9 cellular contexts compared by ENCODE assay signal in the genomic region with DNA sequence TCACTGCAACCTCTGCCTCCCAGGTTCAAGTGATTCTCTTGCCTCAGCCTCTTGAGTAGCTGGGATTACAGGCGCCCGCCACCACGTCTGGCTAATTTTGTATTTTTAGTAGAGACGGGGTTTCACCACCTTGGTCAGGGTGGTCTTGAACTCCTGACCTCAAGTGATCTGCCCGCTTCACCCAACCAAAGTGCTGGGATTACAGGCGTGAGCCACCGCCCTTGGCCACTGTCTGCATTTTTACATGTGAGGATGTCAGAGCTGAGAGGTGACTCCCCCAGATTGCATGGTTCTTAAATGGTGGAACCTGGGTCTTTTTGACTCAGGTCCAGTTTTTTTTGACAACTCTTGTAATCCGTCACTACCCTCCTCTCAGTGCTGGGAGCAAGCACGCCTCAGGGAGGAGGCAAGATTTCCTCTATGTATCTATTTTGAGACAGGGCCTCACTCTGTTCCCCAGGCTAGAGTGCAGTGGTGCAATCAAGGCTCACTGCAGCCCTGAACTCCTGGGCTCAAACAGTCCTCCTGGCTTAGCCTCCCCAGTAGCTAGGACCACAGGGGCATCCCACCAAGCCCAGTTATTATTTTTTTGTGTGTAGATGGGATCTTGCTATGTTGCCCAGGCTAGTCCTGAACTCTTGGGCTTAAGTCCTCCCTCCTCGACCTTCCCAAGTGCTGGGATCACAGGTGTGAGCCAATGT. TPM values are rescaled to one million over a fixed set of nuclear protein-coding genes. Genes with fewer than 3 reads are reported as not detected.
A peak's percentile ranks its signal among the peaks of the same experiment; 100 is the strongest.
DNase-seq lines count a peak whose midpoint lies in the region; ATAC-seq and TF ChIP-seq lines count a peak whose summit lies in the region.
"Had no signal": no experiment of that assay in that cellular context is flagged by ENCODE, and none has a peak within 500 bp of the region (broad histone marks: within the 10 kb centered on the region; RNA-seq: fewer than 3 reads in every experiment).

No MANE protein-coding gene starts in this region.

- H3K27ac Mint-ChIP-seq in T-cell = peak overlapping the region; percentile 95 to 98

- H2AFZ ChIP-seq in GM23248 = peak overlapping the region; percentile 64

- H3K4me2 ChIP-seq in GM23248 (ENCODE audit: unreplicated experiment) = no peak overlapping the region

- H3K4me1 ChIP-seq in GM23248 (ENCODE audit: insufficient read depth) = peaks cover 21% of the 10 kb centered on the region

- no peaks in the 10 kb centered on the region for H3K9me2 ChIP-seq in GM23248 (ENCODE audit: insufficient read depth)

- ATAC-seq in T-cell (replicated peaks in 1 of 4) (no peak), GM18505 (IDR thresholded peaks at IDR 0.05; ENCODE audit: unreplicated experiment) (no peak), left colon (no peak)

- 75 to 82% methylated on average over 10 of the region's 10 CpGs for WGBS in GM23248 (ENCODE audit: low coverage in 1 of 2, low lambda C conversion rate in 2 of 2, missing lambda C conversion rate in 2 of 2), 2 experiments

- peaks cover 39 to 45% (median 43%) of the 10 kb centered on the region in 3 donors for H3K4me1 Mint-ChIP-seq in T-cell

- peaks cover 83% of the 10 kb centered on the region for H3K79me2 ChIP-seq in GM23248 (ENCODE audit: insufficient read depth)

- H3K9me3 ChIP-seq in GM23248 (ENCODE audit: low read depth) = no peaks in the 10 kb centered on the region

- no peaks in the 10 kb centered on the region for H3K27me3 ChIP-seq in GM23248 (replicated peaks; ENCODE audit: insufficient read depth)

- DNase-seq in GM23248 (no peak), T-cell (no peak), fibroblast of the aortic adventitia (ENCODE audit: low read depth) (no peak), globus pallidus (ENCODE audit: low spot score) (no peak), D341Med (ENCODE audit: low spot score) (no peak), left colon (no peak)
- DNase-seq: NCI-H526 treated with DMSO at 0.1 percent for 48 hours had no signal

- H3F3A ChIP-seq in GM23248 (ENCODE audit: insufficient read depth) = peaks cover 22% of the 10 kb centered on the region

- CTCF ChIA-PET in T-cell (lab: Charles Lee) = interaction anchor here in 1 of 2 donors (1.6 to 2.4 kb wide), 2 partner anchors 21 to 168 kb away, joined by 6 to 8 read pairs; partner anchors contain the start of genes POP7 and SLC12A9

- H3K9me3 Mint-ChIP-seq in T-cell = no peaks in the 10 kb centered on the region

- H3K36me3 Mint-ChIP-seq in T-cell = peaks cover 19% of the 10 kb centered on the region

- TF ChIP-seq POLR2A in GM18505 (IDR thresholded peaks at IDR 0.05; ENCODE audit: borderline replicate concordance, extremely low read depth, insufficient read depth, insufficient read length) = no peak

- H3K36me3 ChIP-seq in GM23248 (ENCODE audit: low read depth) = peaks cover 30% of the 10 kb centered on the region

- H3K27ac ChIP-seq in GM23248 = peak overlapping the region; percentile 91
- H3K27ac ChIP-seq in skin epidermis = peak overlapping the region in 19 of 21 experiments; percentile 90 to 99 (median 95)

- in situ Hi-C loops in GM23248 (cut with MboI) = loop anchor here (25.0 kb wide), 1 partner anchor 411 kb away; the partner anchor contains the start of gene SPACDR

- TF ChIP-seq CTCF in fibroblast of the aortic adventitia (IDR thresholded peaks at IDR 0.05; ENCODE audit: insufficient read depth, low read length) = no peak

- no peaks in the 10 kb centered on the region for H3K27me3 Mint-ChIP-seq in T-cell

- POLR2A ChIA-PET in T-cell (lab: Charles Lee) = no interaction called here

- intact Hi-C loops in left colon (cut with DNase I, micrococcal nuclease) = no loop called here

- H3K4me3 Mint-ChIP-seq in T-cell = peak overlapping the region; percentile 92 to 98 (median 98)

- H3K4me3 ChIP-seq in GM23248 = peak overlapping the region; percentile 92
- H3K4me3 ChIP-seq in fibroblast of the aortic adventitia (ENCODE audit: low read depth, low read length) = peak overlapping the region; percentile 75
- peak overlapping the region; percentile 77 to 99 (median 96) for H3K4me3 ChIP-seq in skin epidermis

- 0 out of 2 replicates have a peak, but pooled peaks cover 5% of the 10 kb centered on the region for H4K20me1 ChIP-seq in GM23248 (ENCODE audit: insufficient read depth)

- H3K9ac ChIP-seq in GM23248 = peak overlapping the region; percentile 96

RNA-seq across cellular contexts. Expression of gene SRRT, which starts 1.2 kb away (rescaled TPM):
- 57.1 and 58.9 TPM in 2 replicates for total RNA-seq in GM23248 (2014; rRNA removed; shearing (Covaris generic))
- polyA plus RNA-seq in GM23248 (2016; fragmentation: Nextera tagmentation; extraction: Ambion mirVana) = 74.8 and 74.9 TPM in 2 replicates
- 100 to 1,000 TPM; 224 to 308 (median 243) TPM for total RNA-seq in T-cell
- 25.3 and 41.2 TPM in 2 replicates for total RNA-seq in fibroblast of the aortic adventitia (ENCODE audit: low replicate concordance)
- 100 to 1,000 TPM in 1 of 2 donors, 10 to 100 TPM in 1; 85.9 to 116 TPM for total RNA-seq in left colon

RNA-seq across cellular contexts. Expression of gene TRIP6, which starts 6.6 kb away (rescaled TPM):
- total RNA-seq in GM23248 (2014; rRNA removed; shearing (Covaris generic)) = 113 and 121 TPM in 2 replicates
- 68.6 and 71.3 TPM in 2 replicates for polyA plus RNA-seq in GM23248 (2016; fragmentation: Nextera tagmentation; extraction: Ambion mirVana)
- total RNA-seq in T-cell (10 to 100 TPM in 2 of 5 donors, 1 to 10 TPM in 3; 5.6 to 14.6 (median 8.8) TPM), fibroblast of the aortic adventitia (ENCODE audit: low replicate concordance) (71.4 and 81.3 TPM in 2 replicates), left colon (10 to 100 TPM; 18.6 to 21.4 TPM)

RNA-seq across cellular contexts. Expression of gene UFSP1, which starts 15.8 kb away (rescaled TPM):
- total RNA-seq in GM23248 (2014; rRNA removed; shearing (Covaris generic)) = 6.7 and 9.9 TPM in 2 replicates
- 4.3 and 5.1 TPM in 2 replicates for polyA plus RNA-seq in GM23248 (2016; fragmentation: Nextera tagmentation; extraction: Ambion mirVana)
- total RNA-seq in T-cell (1 to 10 TPM in 4 of 5 donors, under 1 TPM in 1; 0.50 to 9.0 (median 6.2) TPM), fibroblast of the aortic adventitia (ENCODE audit: low replicate concordance) (2.2 and 3.3 TPM in 2 replicates), left colon (1 to 10 TPM; 2.2 to 2.7 TPM)

RNA-seq across cellular contexts. Expression of gene SLC12A9, which starts 21.2 kb away (rescaled TPM):
- total RNA-seq in GM23248 (2014; rRNA removed; shearing (Covaris generic)) = 16.8 and 21.2 TPM in 2 replicates
- polyA plus RNA-seq in GM23248 (2016; fragmentation: Nextera tagmentation; extraction: Ambion mirVana) = 6.1 and 7.9 TPM in 2 replicates
- total RNA-seq in T-cell (10 to 100 TPM; 49.9 to 72.6 (median 70.2) TPM), fibroblast of the aortic adventitia (ENCODE audit: low replicate concordance) (13.9 and 14.3 TPM in 2 replicates), left colon (10 to 100 TPM; 31.0 to 33.6 TPM)

RNA-seq across cellular contexts. Expression of gene ACHE, which starts 21.9 kb away (rescaled TPM):
- not detected in 2 replicates for total RNA-seq in GM23248 (2014; rRNA removed; shearing (Covaris generic))
- polyA plus RNA-seq in GM23248 (2016; fragmentation: Nextera tagmentation; extraction: Ambion mirVana) = 0.14 TPM in 1 of 2 replicates, not detected in the other
- total RNA-seq in T-cell (under 1 TPM; 0.13 to 0.84 (median 0.44) TPM), fibroblast of the aortic adventitia (ENCODE audit: low replicate concordance) (0.16 TPM in 1 of 2 replicates, not detected in the other), left colon (10 to 100 TPM; 18.4 to 29.2 TPM)
